10 cellular contexts compared by ENCODE assay signal in the genomic region with DNA sequence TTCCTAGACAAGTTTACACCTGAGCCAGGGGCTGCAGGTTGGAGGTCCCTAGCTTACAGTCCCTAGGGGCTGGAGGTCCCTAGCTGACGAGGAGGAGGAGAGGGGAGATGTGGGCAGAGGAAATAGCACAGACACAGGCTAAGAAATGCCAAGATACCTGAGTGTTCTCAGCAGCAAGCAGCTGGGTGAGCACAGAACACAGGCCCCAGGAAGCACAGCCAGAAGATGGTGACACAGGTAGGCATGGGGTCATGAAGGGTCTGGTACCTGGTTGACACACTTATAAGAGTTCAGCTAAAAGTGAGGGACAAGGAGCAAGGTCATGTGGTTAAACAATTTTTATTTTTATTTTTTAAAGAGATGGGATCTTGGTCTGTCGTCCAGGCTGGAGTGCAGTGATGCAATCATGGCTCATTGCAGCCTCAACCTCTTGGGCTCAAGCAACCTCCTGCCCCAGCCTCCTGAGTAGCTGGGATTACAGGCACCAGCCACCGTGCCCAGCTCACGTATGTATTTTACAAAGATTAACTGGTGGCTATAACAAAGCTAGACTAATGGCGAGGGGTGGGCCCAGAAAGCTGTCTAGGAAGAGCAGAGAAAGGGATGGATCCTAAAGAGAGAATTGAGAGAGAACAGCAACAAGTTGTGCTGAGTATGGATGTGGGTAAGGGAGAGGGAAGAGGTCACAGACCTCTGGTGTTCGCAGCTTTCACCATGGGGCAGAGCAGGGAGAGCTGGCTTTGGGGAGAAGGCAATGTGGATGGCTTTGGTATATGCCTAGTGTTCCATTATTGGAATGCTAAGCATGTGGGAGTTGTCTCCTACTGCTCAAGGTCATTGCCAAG.
A peak's percentile ranks its signal among the peaks of the same experiment; 100 is the strongest.
DNase-seq lines count a peak whose midpoint lies in the region; ATAC-seq, FAIRE-seq and TF ChIP-seq lines count a peak whose summit lies in the region.
"Had no signal": no experiment of that assay in that cellular context is flagged by ENCODE, and none has a peak within 500 bp of the region (broad histone marks: within the 10 kb centered on the region; RNA-seq: fewer than 3 reads in every experiment).

No MANE protein-coding gene starts in this region.

- H3K9me3 ChIP-seq in HEK293 (ENCODE audit: control insufficient read depth, insufficient read depth, low read depth, low read length), result no peaks in the 10 kb centered on the region
- H3K9me3 ChIP-seq in K562 (replicated peaks; ENCODE audit: control insufficient read depth, insufficient read depth, low read depth, low read length), result no peaks in the 10 kb centered on the region
- H3K9me3 ChIP-seq in pancreas, result no peaks in the 10 kb centered on the region

- no peaks in the 10 kb centered on the region for H3K27me3 Mint-ChIP-seq in T-helper 2 cell treated with Interferon-gamma antibody and Interleukin-4, amounts not matched to agents 5 μg/mL and 100 μg/mL, for 36 hours (ENCODE audit: low read depth)

- DNase-seq in T-helper 2 cell treated with Interferon-gamma antibody and Interleukin-4, amounts not matched to agents 5 μg/mL and 100 μg/mL, for 36 hours (ENCODE audit: low spot score), result no peak
- DNase-seq in T-helper 2 cell, result no peak
- no peak for DNase-seq in K562 (ENCODE audit: extremely low read depth in 1 of 4, low spot score in 3 of 4)
- DNase-seq in pancreas, result no peak
- DNase-seq in GM12892 (ENCODE audit: insufficient read length), result no peak
- no peak for DNase-seq in SHP77 treated with DMSO at 0.1 percent for 48 hours (lab: John Stamatoyannopoulos, UW)
- DNase-seq: 8988T had no signal

- H3K9me3 Mint-ChIP-seq in T-helper 2 cell treated with Interferon-gamma antibody and Interleukin-4, amounts not matched to agents 5 μg/mL and 100 μg/mL, for 36 hours, result no peaks in the 10 kb centered on the region

- no peak overlapping the region for H3K4me2 ChIP-seq in K562 (ENCODE audit: insufficient read depth, low read length)

- H3K4me1 ChIP-seq in HEK293 (ENCODE audit: control insufficient read depth, insufficient read depth, low read length), result peaks cover 4% of the 10 kb centered on the region
- H3K4me1 ChIP-seq in K562 (replicated peaks in 1 of 2; ENCODE audit: control insufficient read depth in 2 of 2, insufficient read depth in 2 of 2, low read length in 2 of 2), result no peaks in the 10 kb centered on the region
- peaks cover 0 to 5% (median 5%) of the 10 kb centered on the region in 3 donors for H3K4me1 ChIP-seq in pancreas

- no peak for TF ChIP-seq CTCF in HEK293 (tag by site-specific recombination; IDR thresholded peaks at IDR 0.05)
- TF ChIP-seq CTCF in K562 (IDR thresholded peaks at IDR 0.05 in 2 of 3, conservative IDR thresholded peaks at IDR 0.05 in 1 of 3; ENCODE audit: insufficient read depth in 2 of 3, low read depth in 1 of 3, low read length in 3 of 3), result no peak
- TF ChIP-seq CTCF in pancreas (IDR thresholded peaks at IDR 0.05), result no peak

- H3K4me3 ChIP-seq in HEK293 (ENCODE audit: low read depth, low read length) (no peak overlapping the region), K562 (no peak overlapping the region), pancreas (no peak overlapping the region)
- H3K4me3 ChIP-seq: cardiac muscle cell had no signal

- TF ChIP-seq POLR2A in K562 (conservative IDR thresholded peaks at IDR 0.05), result no peak
- TF ChIP-seq POLR2A in GM12892 (IDR thresholded peaks at IDR 0.05; ENCODE audit: low read depth, low read length), result no peak

- intact Hi-C loops in K562 (cut with micrococcal nuclease) (no loop called here), pancreas (cut with DNase I) (no loop called here)

- no peak for TF ChIP-seq RAD21 in K562 (CRISPR knock-in tag; conservative IDR thresholded peaks at IDR 0.05 in 1 of 2, IDR thresholded peaks at IDR 0.05 in 1 of 2)

- H3K36me3 Mint-ChIP-seq in T-helper 2 cell treated with Interferon-gamma antibody and Interleukin-4, amounts not matched to agents 5 μg/mL and 100 μg/mL, for 36 hours (ENCODE audit: low read depth), result peaks cover 65% of the 10 kb centered on the region

- peak overlapping the region; percentile 73 for H3K27ac Mint-ChIP-seq in T-helper 2 cell treated with Interferon-gamma antibody and Interleukin-4, amounts not matched to agents 5 μg/mL and 100 μg/mL, for 36 hours

- CTCF ChIA-PET in HEK293 (lab: Yijun Ruan, JAX), result interaction anchor here (0.5 to 5.2 kb wide), 28 partner anchors 9 to 496 kb away, joined by 3 to 42 read pairs (median 4); no protein-coding TSS in a partner anchor
- CTCF ChIA-PET in K562 (lab: Yijun Ruan, JAX; ENCODE audit: low intra/inter-chr PET ratio), result interaction anchor here (0.7 to 3.0 kb wide), 6 partner anchors 22 to 640 kb away, joined by 3 to 23 read pairs (median 4); no protein-coding TSS in a partner anchor

- TF ChIP-seq EP300 in K562 (IDR thresholded peaks at IDR 0.05; ENCODE audit: low read length), result no peak

- ATAC-seq in K562 (no peak), pancreas (peak in 3 of 4 donors; percentile 12 to 39 (median 16)), HG03342 (IDR thresholded peaks at IDR 0.05; ENCODE audit: unreplicated experiment) (no peak)

- H3K27me3 ChIP-seq in K562 (ENCODE audit: control insufficient read depth in 2 of 2, insufficient read depth in 2 of 2, low read length in 2 of 2) (no peaks in the 10 kb centered on the region), pancreas (no peaks in the 10 kb centered on the region)
- H3K27me3 ChIP-seq: cardiac muscle cell had no signal

- H3K9me1 ChIP-seq in K562 (ENCODE audit: control insufficient read depth, insufficient read depth, low read length), result no peaks in the 10 kb centered on the region

- POLR2A ChIA-PET in HEK293 (lab: Yijun Ruan, JAX), result no interaction called here
- POLR2A ChIA-PET in K562 (lab: Yijun Ruan, JAX), result interaction anchor here (0.6 kb wide), 1 partner anchor 315 kb away, joined by 3 read pairs; no protein-coding TSS in a partner anchor

- no peaks in the 10 kb centered on the region for H3K36me3 ChIP-seq in HEK293 (ENCODE audit: control insufficient read depth in 2 of 2, insufficient read depth in 1 of 2, low read length in 2 of 2)
- H3K36me3 ChIP-seq in K562 (ENCODE audit: control insufficient read depth, insufficient read depth, low read length), result no peaks in the 10 kb centered on the region
- peaks cover 0 to 13% (median 0%) of the 10 kb centered on the region in 3 donors for H3K36me3 ChIP-seq in pancreas
- H3K36me3 ChIP-seq: cardiac muscle cell had no signal

- H3K9ac ChIP-seq in K562 (ENCODE audit: insufficient read depth in 1 of 2, low read depth in 2 of 2, low read length in 2 of 2), result no peak overlapping the region; a peak in 1 of 4 replicates

- BruUV-seq in K562 (replicated peaks; lab: Mats Ljungman, UMichigan), result no TSS peak

- H2AFZ ChIP-seq in K562 (ENCODE audit: low read depth, low read length), result no peak overlapping the region

- H4K20me1 ChIP-seq in K562 (replicated peaks; ENCODE audit: control insufficient read depth, insufficient read depth, low read length), result 0 out of 2 replicates have a peak, but pooled peaks cover 3% of the 10 kb centered on the region

- in situ Hi-C loops in K562 (cut with MboI), result no loop called here

- H3K27ac ChIP-seq in HEK293 (ENCODE audit: extremely low read depth, low read depth, low read length), result no peak overlapping the region
- no peak overlapping the region for H3K27ac ChIP-seq in K562 (ENCODE audit: extremely low read depth, low read depth, low read length)
- no peak overlapping the region for H3K27ac ChIP-seq in pancreas
- H3K27ac ChIP-seq: cardiac muscle cell had no signal

- H3K4me1 Mint-ChIP-seq in T-helper 2 cell treated with Interferon-gamma antibody and Interleukin-4, amounts not matched to agents 5 μg/mL and 100 μg/mL, for 36 hours (ENCODE audit: low read depth), result peaks cover 27% of the 10 kb centered on the region

- H3K4me3 Mint-ChIP-seq in T-helper 2 cell treated with Interferon-gamma antibody and Interleukin-4, amounts not matched to agents 5 μg/mL and 100 μg/mL, for 36 hours, result no peak overlapping the region

- no peaks in the 10 kb centered on the region for H3K79me2 ChIP-seq in K562 (ENCODE audit: control insufficient read depth, insufficient read depth, low read length)

- FAIRE-seq in K562 (lab: Jason Lieb, UNC), result no peak
- FAIRE-seq in pancreas (lab: Jason Lieb, UNC), result no peak
- FAIRE-seq in GM12892 (lab: Jason Lieb, UNC), result no peak

- WGBS in K562 (ENCODE audit: insufficient coverage, low coverage, missing lambda C conversion rate), result 28% methylated on average over 6 of the region's 6 CpGs
- WGBS in pancreas, 2 donors, result 72 to 78% methylated on average over 6 of the region's 6 CpGs

TF ChIP-seq in HEK293, 187 proteins besides CTCF, POLR2A, EP300 and RAD21 (continues in another document):
- no peak for TF ChIP-seq ZNF391 (tag by site-specific recombination; IDR thresholded peaks at IDR 0.05; ENCODE audit: borderline replicate concordance, low read depth)
- peak; percentile 73; the same call in 1 of the 2 replicates for TF ChIP-seq SCRT1 (tag by site-specific recombination; IDR thresholded peaks at IDR 0.05; ENCODE audit: borderline replicate concordance)
- no peak for TF ChIP-seq ZNF133 (tag by site-specific recombination; IDR thresholded peaks at IDR 0.05)
- peak; percentile 66 for TF ChIP-seq SCRT2 (tag by site-specific recombination; IDR thresholded peaks at IDR 0.05)
- TF ChIP-seq ZFP37 (tag by site-specific recombination; IDR thresholded peaks at IDR 0.05), result no peak

TF ChIP-seq in K562, 482 proteins besides CTCF, POLR2A, EP300 and RAD21 (continues in another document):
- no peak for TF ChIP-seq EZH2 (IDR thresholded peaks at IDR 0.05; ENCODE audit: borderline replicate concordance, low read depth, low read length)
- TF ChIP-seq SNIP1 (IDR thresholded peaks at IDR 0.05; ENCODE audit: low read depth), result no peak

Comparison
In these comparisons a context has a peak if more than half of its experiments do, and no peak if none do; other contexts are left out.
1. ATAC-seq: peak in pancreas (3 of 4); none in K562 (single experiment) and HG03342 (single experiment).